Comparison of ENCODE assay signal across 15 cellular contexts in the genomic region with DNA sequence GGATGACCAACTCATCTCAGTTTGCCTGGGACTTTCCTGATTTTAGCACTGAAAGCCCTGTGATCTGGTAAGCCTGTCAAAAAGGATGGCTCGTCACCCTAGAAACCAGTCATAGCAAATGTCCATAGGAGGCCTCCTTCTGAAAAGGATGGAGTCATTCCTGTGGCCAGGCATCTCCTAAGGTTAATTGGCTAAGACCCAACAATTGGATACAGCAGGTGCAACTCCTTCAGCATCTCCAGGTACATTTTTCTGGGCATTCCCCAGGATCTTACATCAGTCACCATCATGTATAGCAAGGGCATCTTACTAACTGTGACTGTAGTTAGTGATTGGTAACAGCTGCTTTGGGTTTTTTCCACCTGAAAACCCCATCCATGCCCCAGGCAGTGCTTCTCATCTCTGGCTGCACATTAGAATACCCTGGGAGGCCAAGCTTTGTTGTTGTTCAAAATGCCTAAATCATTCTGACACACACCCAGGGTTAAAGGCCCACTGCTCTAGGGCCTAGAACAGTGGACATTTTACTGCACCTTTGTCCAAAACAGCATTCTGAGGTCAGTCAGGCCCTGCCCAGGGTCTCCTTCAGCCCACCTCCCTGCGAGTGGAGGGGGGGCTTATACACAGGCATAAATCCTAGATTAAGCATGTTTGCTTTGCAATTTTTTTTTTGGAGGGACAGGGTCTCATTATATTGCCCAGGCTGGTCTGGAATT. TPM values are rescaled to one million over a fixed set of nuclear protein-coding genes. Genes with fewer than 3 reads are reported as not detected.
DNase-seq lines count a peak whose midpoint lies in the region; ATAC-seq, FAIRE-seq and TF ChIP-seq lines count a peak whose summit lies in the region.
"Had no signal": no experiment of that assay in that cellular context is flagged by ENCODE, and none has a peak within 500 bp of the region (broad histone marks: within the 10 kb centered on the region; RNA-seq: fewer than 3 reads in every experiment).

No MANE protein-coding gene starts in this region.

- DNase-seq in GM10266 (ENCODE audit: extremely low spot score) (peak; percentile 23), RPMI7951 (ENCODE audit: low read depth) (peak; percentile 90), middle frontal gyrus (ENCODE audit: extremely low spot score, low spot score) (no peak), H54 (ENCODE audit: insufficient read length, low spot score) (no peak), MV-4-11 (lab: John Stamatoyannopoulos, UW) (no peak), KG1 (lab: John Stamatoyannopoulos, UW) (no peak)
- DNase-seq: activated CD8-positive, alpha-beta memory T cell treated with anti-CD3 and anti-CD28 coated beads for 24 hours; DMS79; H9; NCI-H1092; NCI-H446; Peyer's patch had no signal

- TF ChIP-seq CTCF in GM10266 (IDR thresholded peaks at IDR 0.05; ENCODE audit: control insufficient read depth, insufficient read depth, low read depth, missing control alignments), result no peak

- peak; percentile 66 for ATAC-seq in GM19455 (IDR thresholded peaks at IDR 0.05; ENCODE audit: unreplicated experiment)
- peak; percentile 68 for ATAC-seq in HG02870 (IDR thresholded peaks at IDR 0.05; ENCODE audit: unreplicated experiment)

- FAIRE-seq in H54 (lab: Jason Lieb, UNC), result no peak
- FAIRE-seq: colon had no signal

- no peak for TF ChIP-seq POLR2A in H54 (IDR thresholded peaks at IDR 0.05; ENCODE audit: low read depth, low read length)

RNA-seq across cellular contexts. Expression of a gene that starts 28.3 kb away (rescaled TPM):
- 0.12 TPM in 1 of 2 replicates, not detected in the other for total RNA-seq in RPMI7951 (2014; rRNA removed; shearing (Covaris generic))

Comparison
In these comparisons a context has a peak if more than half of its experiments do, and no peak if none do; other contexts are left out.
1. DNase-seq: peak in GM10266 (single experiment) and RPMI7951 (single experiment); none in middle frontal gyrus (single experiment), H54 (single experiment), MV-4-11 (single experiment) and KG1 (single experiment).